14 cellular contexts compared by ENCODE assay signal in genomic region chr20:45157977-45158376, GRCh38. TPM values are rescaled to one million over a fixed set of nuclear protein-coding genes. Genes with fewer than 3 reads are reported as not detected.
DNase-seq lines count a peak whose midpoint lies in the region; ATAC-seq and TF ChIP-seq lines count a peak whose summit lies in the region.
"Had no signal": no experiment of that assay in that cellular context is flagged by ENCODE, and none has a peak within 500 bp of the region (broad histone marks: within the 10 kb centered on the region; RNA-seq: fewer than 3 reads in every experiment).

No MANE protein-coding gene starts in this region.

- H3K27ac Mint-ChIP-seq in MCF 10A (ENCODE audit: low read depth, unreplicated experiment) (peak overlapping the region; percentile 47), T-cell (no peak overlapping the region)
- H3K27ac Mint-ChIP-seq: WTC11 had no signal

- no peaks in the 10 kb centered on the region for H3K36me3 Mint-ChIP-seq in MCF 10A (ENCODE audit: insufficient read depth, unreplicated experiment)
- H3K36me3 Mint-ChIP-seq in T-cell: no peaks in the 10 kb centered on the region

- H3K36me3 ChIP-seq in breast epithelium: no peaks in the 10 kb centered on the region
- no peaks in the 10 kb centered on the region for H3K36me3 ChIP-seq in transverse colon
- H3K36me3 ChIP-seq: stomach had no signal

- H3K4me3 ChIP-seq in breast epithelium (no peak overlapping the region), astrocyte of the cerebellum (ENCODE audit: low read depth, low read length) (no peak overlapping the region), transverse colon (no peak overlapping the region)
- H3K4me3 ChIP-seq: A549, stomach had no signal

- no TSS peak for BruUV-seq in MCF 10A (replicated peaks; lab: Mats Ljungman, UMichigan)

- POLR2A ChIA-PET in MCF 10A (lab: Yijun Ruan, JAX) (interaction anchor here (0.8 to 1.9 kb wide), 7 partner anchors 13 to 205 kb away, joined by 3 to 13 read pairs (median 6); partner anchors contain the start of genes PI3, SLPI and SYS1), T-cell (lab: Charles Lee) (no interaction called here)

- H3K9me3 Mint-ChIP-seq in MCF 10A (ENCODE audit: unreplicated experiment) (peaks cover 8% of the 10 kb centered on the region), T-cell (peaks cover 21 to 38% (median 23%) of the 10 kb centered on the region in 3 donors)

- H3K27me3 ChIP-seq in breast epithelium (no peaks in the 10 kb centered on the region), transverse colon (no peaks in the 10 kb centered on the region)

- TF ChIP-seq POLR2A in breast epithelium (IDR thresholded peaks at IDR 0.05) (no peak), transverse colon (IDR thresholded peaks at IDR 0.05) (no peak)

- CTCF ChIA-PET in MCF 10A (lab: Yijun Ruan, JAX): interaction anchor here (0.7 to 1.6 kb wide), 11 partner anchors 19 to 328 kb away, joined by 3 to 13 read pairs (median 4); no protein-coding TSS in a partner anchor
- CTCF ChIA-PET in T-cell (lab: Charles Lee): no interaction called here

- in situ Hi-C loops in astrocyte of the cerebellum (cut with HindIII; ENCODE audit: low sequenced_read_pairs): no loop called here
- in situ Hi-C loops in transverse colon (cut with MboI; ENCODE audit: low pct_ligation_motif_present in 1 of 4, low pct_unique_long_range_greater_than_20kb in 1 of 4, low sequenced_read_pairs in 3 of 4): no loop called here

- no peak for TF ChIP-seq EP300 in transverse colon (IDR thresholded peaks at IDR 0.05; ENCODE audit: low read depth)

- intact Hi-C loops in MCF 10A (cut with micrococcal nuclease): no loop called here
- intact Hi-C loops in breast epithelium (cut with DNase I; ENCODE audit: low total_unique reads): no loop called here
- intact Hi-C loops in transverse colon (cut with DNase I; ENCODE audit: low total_unique reads): no loop called here

- H3K27ac ChIP-seq in breast epithelium: no peak overlapping the region
- H3K27ac ChIP-seq in transverse colon: peak overlapping the region; percentile 58 to 75 (median 67)
- H3K27ac ChIP-seq: A549, stomach had no signal

- H3K9me3 ChIP-seq in breast epithelium (peaks cover 0 to 8% of the 10 kb centered on the region in 2 donors), transverse colon (peaks cover 8 to 22% of the 10 kb centered on the region in 2 donors)
- H3K9me3 ChIP-seq: A549 had no signal

- no peak overlapping the region for H3K4me3 Mint-ChIP-seq in MCF 10A (ENCODE audit: unreplicated experiment)
- H3K4me3 Mint-ChIP-seq in T-cell: no peak overlapping the region
- H3K4me3 Mint-ChIP-seq: WTC11 had no signal

- H3K27me3 Mint-ChIP-seq in MCF 10A (ENCODE audit: insufficient read depth, unreplicated experiment) (no peaks in the 10 kb centered on the region), T-cell (peaks cover 50 to 53% of the 10 kb centered on the region in 2 donors)

- 14% methylated on average over 1 of the region's 1 CpG; no CpG with 5 or more reads in 1 of the 2 donors for WGBS in transverse colon (ENCODE audit: low coverage in 1 of 2), 2 donors

- H3K4me1 Mint-ChIP-seq in MCF 10A (ENCODE audit: insufficient read depth, unreplicated experiment) (peaks cover 11% of the 10 kb centered on the region), T-cell (no peaks in the 10 kb centered on the region)
- H3K4me1 Mint-ChIP-seq: WTC11 had no signal

- H3K4me1 ChIP-seq in breast epithelium (no peaks in the 10 kb centered on the region), transverse colon (peaks cover 7 to 27% (median 19%) of the 10 kb centered on the region in 4 donors)
- H3K4me1 ChIP-seq: A549, stomach had no signal

- TF ChIP-seq CTCF in MCF 10A (IDR thresholded peaks at IDR 0.05; ENCODE audit: unreplicated experiment): no peak
- TF ChIP-seq CTCF in breast epithelium (IDR thresholded peaks at IDR 0.05): no peak
- TF ChIP-seq CTCF in astrocyte of the cerebellum (IDR thresholded peaks at IDR 0.05; ENCODE audit: low read depth, low read length, missing control alignments): no peak
- TF ChIP-seq CTCF in transverse colon (IDR thresholded peaks at IDR 0.05): no peak

- DNase-seq in MCF 10A (ENCODE audit: unreplicated experiment) (peak; percentile 95), breast epithelium (ENCODE audit: low spot score in 2 of 2) (no peak), astrocyte of the cerebellum (ENCODE audit: low read depth) (peak; percentile 35), inferior parietal cortex (ENCODE audit: extremely low spot score) (peak; percentile 2), transverse colon (no peak), NCI-H187 (lab: John Stamatoyannopoulos, UW) (no peak), T-cell (no peak)
- no peak for DNase-seq in activated CD4-positive, alpha-beta T cell treated with anti-CD3 and anti-CD28 coated beads, Interleukin-2, amount 50 U/mL, for 4 hours
- DNase-seq: cortex of kidney; NCI-H1930; stimulated activated CD4-positive, alpha-beta T cell treated with anti-CD3 and anti-CD28 coated beads, Interleukin-2, amount 100 ng/mL, for 24 hours; stomach had no signal

- no peak for ATAC-seq in T-cell (replicated peaks in 1 of 4)
- ATAC-seq: A549, WTC11 had no signal

RNA-seq across cellular contexts. Expression of gene PI3, which starts 16.7 kb away (rescaled TPM):
- total RNA-seq in MCF 10A (2022) (1.0 and 2.8 TPM in 2 replicates), breast epithelium (1 to 10 TPM in 1 of 3 donors, under 1 TPM in 1, not detected in 1; 0.88 to 5.9 TPM), transverse colon (100 to 1,000 TPM in 3 of 4 donors, not detected in 1; 197 to 285 (median 250) TPM), T-cell (under 1 TPM in 1 of 5 donors, not detected in 4; 0.51 TPM)
- total RNA-seq: WTC11 had no signal

RNA-seq across cellular contexts. Expression of gene WFDC12, which starts 33.7 kb away (rescaled TPM):
- total RNA-seq in MCF 10A (2022) (not detected in 2 replicates), breast epithelium (not detected), transverse colon (under 1 TPM in 1 of 4 donors, not detected in 3; 0.68 TPM), T-cell (not detected)
- total RNA-seq: stomach, WTC11 had no signal

RNA-seq across cellular contexts. Expression of gene WFDC5, which starts 43.0 kb away (rescaled TPM):
- not detected in 2 replicates for total RNA-seq in MCF 10A (2022)
- total RNA-seq in breast epithelium: not detected
- not detected for total RNA-seq in transverse colon
- total RNA-seq in T-cell: not detected
- total RNA-seq: stomach, WTC11 had no signal

RNA-seq across cellular contexts. Expression of gene SEMG1, which starts 48.9 kb away (rescaled TPM):
- total RNA-seq in MCF 10A (2022): not detected in 2 replicates
- 1 to 10 TPM in 1 of 3 donors, not detected in 2; 1.8 TPM for total RNA-seq in breast epithelium
- under 1 TPM in 1 of 4 donors, not detected in 3; 0.27 TPM for total RNA-seq in transverse colon
- not detected for total RNA-seq in T-cell
- total RNA-seq: stomach had no signal

RNA-seq across cellular contexts. Expression of gene KCNS1, which starts 57.0 kb away (rescaled TPM):
- total RNA-seq in MCF 10A (2022) (not detected in 2 replicates), breast epithelium (under 1 TPM in 1 of 3 donors, not detected in 2; 0.44 TPM), transverse colon (under 1 TPM in 2 of 4 donors, not detected in 2; 0.55 to 0.64 TPM), T-cell (under 1 TPM in 1 of 5 donors, not detected in 4; 0.09 TPM)
- total RNA-seq: stomach had no signal

Comparison
In these comparisons a context has a peak if more than half of its experiments do, and no peak if none do; other contexts are left out.
1. DNase-seq: peak in MCF 10A (single experiment), astrocyte of the cerebellum (single experiment) and inferior parietal cortex (single experiment); none in breast epithelium (0 of 2), transverse colon (single experiment), NCI-H187 (0 of 2), T-cell (0 of 34) and activated CD4-positive, alpha-beta T cell treated with anti-CD3 and anti-CD28 coated beads, Interleukin-2, amount 50 U/mL, for 4 hours (0 of 2).
2. H3K27ac ChIP-seq: peak in transverse colon (4 of 4); none in breast epithelium (0 of 2).